2 cellular contexts compared by ENCODE assay signal in genomic region chr11:120108785-120109168, GRCh38.
TF ChIP-seq lines count a peak whose summit lies in the region.

No MANE protein-coding gene starts in this region.

TF ChIP-seq in HEK293, 187 proteins besides CTCF, POLR2A, EP300 and RAD21:
- TF ChIP-seq PRDM10 (tag by site-specific recombination; IDR thresholded peaks at IDR 0.05) (no peak), ZNF37A (tag by site-specific recombination; IDR thresholded peaks at IDR 0.05) (no peak), ZFHX2 (tag by site-specific recombination; conservative IDR thresholded peaks at IDR 0.05) (0 out of 2 replicates have a peak, but pooled peaks have one; percentile 19), ZNF514 (tag by site-specific recombination; IDR thresholded peaks at IDR 0.05) (no peak), EGR2 (tag by site-specific recombination; IDR thresholded peaks at IDR 0.05; ENCODE audit: low read depth) (0 out of 2 replicates have a peak, but pooled peaks have one; percentile 16), ZBTB7A (tag by site-specific recombination; IDR thresholded peaks at IDR 0.05; ENCODE audit: low read depth) (no peak)
- TF ChIP-seq, protein P1, sequence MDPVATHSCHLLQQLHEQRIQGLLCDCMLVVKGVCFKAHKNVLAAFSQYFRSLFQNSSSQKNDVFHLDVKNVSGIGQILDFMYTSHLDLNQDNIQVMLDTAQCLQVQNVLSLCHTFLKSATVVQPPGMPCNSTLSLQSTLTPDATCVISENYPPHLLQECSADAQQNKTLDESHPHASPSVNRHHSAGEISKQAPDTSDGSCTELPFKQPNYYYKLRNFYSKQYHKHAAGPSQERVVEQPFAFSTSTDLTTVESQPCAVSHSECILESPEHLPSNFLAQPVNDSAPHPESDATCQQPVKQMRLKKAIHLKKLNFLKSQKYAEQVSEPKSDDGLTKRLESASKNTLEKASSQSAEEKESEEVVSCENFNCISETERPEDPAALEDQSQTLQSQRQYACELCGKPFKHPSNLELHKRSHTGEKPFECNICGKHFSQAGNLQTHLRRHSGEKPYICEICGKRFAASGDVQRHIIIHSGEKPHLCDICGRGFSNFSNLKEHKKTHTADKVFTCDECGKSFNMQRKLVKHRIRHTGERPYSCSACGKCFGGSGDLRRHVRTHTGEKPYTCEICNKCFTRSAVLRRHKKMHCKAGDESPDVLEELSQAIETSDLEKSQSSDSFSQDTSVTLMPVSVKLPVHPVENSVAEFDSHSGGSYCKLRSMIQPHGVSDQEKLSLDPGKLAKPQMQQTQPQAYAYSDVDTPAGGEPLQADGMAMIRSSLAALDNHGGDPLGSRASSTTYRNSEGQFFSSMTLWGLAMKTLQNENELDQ (tag by site-specific recombination; IDR thresholded peaks at IDR 0.05; ENCODE audit: low read depth), result no peak

TF ChIP-seq in GM23338, 12 proteins besides CTCF, POLR2A, EP300 and RAD21 (continued from another document):
- TF ChIP-seq REST (IDR thresholded peaks at IDR 0.05; ENCODE audit: unreplicated experiment) (no peak), ZNF331 (CRISPR knock-in tag; IDR thresholded peaks at IDR 0.05; ENCODE audit: low read depth) (no peak), NANOG (IDR thresholded peaks at IDR 0.05; ENCODE audit: borderline replicate concordance) (no peak), POLR2AphosphoS5 (IDR thresholded peaks at IDR 0.05; ENCODE audit: low read depth) (no peak)
- TF ChIP-seq, protein P2, sequence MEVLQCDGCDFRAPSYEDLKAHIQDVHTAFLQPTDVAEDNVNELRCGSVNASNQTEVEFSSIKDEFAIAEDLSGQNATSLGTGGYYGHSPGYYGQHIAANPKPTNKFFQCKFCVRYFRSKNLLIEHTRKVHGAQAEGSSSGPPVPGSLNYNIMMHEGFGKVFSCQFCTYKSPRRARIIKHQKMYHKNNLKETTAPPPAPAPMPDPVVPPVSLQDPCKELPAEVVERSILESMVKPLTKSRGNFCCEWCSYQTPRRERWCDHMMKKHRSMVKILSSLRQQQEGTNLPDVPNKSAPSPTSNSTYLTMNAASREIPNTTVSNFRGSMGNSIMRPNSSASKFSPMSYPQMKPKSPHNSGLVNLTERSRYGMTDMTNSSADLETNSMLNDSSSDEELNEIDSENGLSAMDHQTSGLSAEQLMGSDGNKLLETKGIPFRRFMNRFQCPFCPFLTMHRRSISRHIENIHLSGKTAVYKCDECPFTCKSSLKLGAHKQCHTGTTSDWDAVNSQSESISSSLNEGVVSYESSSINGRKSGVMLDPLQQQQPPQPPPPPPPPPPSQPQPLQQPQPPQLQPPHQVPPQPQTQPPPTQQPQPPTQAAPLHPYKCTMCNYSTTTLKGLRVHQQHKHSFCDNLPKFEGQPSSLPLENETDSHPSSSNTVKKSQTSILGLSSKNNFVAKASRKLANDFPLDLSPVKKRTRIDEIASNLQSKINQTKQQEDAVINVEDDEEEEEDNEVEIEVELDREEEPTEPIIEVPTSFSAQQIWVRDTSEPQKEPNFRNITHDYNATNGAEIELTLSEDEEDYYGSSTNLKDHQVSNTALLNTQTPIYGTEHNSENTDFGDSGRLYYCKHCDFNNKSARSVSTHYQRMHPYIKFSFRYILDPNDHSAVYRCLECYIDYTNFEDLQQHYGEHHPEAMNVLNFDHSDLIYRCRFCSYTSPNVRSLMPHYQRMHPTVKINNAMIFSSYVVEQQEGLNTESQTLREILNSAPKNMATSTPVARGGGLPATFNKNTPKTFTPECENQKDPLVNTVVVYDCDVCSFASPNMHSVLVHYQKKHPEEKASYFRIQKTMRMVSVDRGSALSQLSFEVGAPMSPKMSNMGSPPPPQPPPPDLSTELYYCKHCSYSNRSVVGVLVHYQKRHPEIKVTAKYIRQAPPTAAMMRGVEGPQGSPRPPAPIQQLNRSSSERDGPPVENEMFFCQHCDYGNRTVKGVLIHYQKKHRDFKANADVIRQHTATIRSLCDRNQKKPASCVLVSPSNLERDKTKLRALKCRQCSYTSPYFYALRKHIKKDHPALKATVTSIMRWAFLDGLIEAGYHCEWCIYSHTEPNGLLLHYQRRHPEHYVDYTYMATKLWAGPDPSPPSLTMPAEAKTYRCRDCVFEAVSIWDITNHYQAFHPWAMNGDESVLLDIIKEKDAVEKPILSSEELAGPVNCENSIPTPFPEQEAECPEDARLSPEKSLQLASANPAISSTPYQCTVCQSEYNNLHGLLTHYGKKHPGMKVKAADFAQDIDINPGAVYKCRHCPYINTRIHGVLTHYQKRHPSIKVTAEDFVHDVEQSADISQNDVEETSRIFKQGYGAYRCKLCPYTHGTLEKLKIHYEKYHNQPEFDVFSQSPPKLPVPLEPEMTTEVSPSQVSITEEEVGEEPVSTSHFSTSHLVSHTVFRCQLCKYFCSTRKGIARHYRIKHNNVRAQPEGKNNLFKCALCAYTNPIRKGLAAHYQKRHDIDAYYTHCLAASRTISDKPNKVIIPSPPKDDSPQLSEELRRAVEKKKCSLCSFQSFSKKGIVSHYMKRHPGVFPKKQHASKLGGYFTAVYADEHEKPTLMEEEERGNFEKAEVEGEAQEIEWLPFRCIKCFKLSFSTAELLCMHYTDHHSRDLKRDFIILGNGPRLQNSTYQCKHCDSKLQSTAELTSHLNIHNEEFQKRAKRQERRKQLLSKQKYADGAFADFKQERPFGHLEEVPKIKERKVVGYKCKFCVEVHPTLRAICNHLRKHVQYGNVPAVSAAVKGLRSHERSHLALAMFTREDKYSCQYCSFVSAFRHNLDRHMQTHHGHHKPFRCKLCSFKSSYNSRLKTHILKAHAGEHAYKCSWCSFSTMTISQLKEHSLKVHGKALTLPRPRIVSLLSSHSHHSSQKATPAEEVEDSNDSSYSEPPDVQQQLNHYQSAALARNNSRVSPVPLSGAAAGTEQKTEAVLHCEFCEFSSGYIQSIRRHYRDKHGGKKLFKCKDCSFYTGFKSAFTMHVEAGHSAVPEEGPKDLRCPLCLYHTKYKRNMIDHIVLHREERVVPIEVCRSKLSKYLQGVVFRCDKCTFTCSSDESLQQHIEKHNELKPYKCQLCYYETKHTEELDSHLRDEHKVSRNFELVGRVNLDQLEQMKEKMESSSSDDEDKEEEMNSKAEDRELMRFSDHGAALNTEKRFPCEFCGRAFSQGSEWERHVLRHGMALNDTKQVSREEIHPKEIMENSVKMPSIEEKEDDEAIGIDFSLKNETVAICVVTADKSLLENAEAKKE (CRISPR knock-in tag; IDR thresholded peaks at IDR 0.05), result no peak
